In genomic region chr4:128229458-128229805, GRCh38 we compare ENCODE assay signal across 18 cellular contexts. TPM values are rescaled to one million over a fixed set of nuclear protein-coding genes. Genes with fewer than 3 reads are reported as not detected.
A peak's percentile ranks its signal among the peaks of the same experiment; 100 is the strongest.
DNase-seq lines count a peak whose midpoint lies in the region; ATAC-seq, FAIRE-seq and TF ChIP-seq lines count a peak whose summit lies in the region.
"Had no signal": no experiment of that assay in that cellular context is flagged by ENCODE, and none has a peak within 500 bp of the region (broad histone marks: within the 10 kb centered on the region; RNA-seq: fewer than 3 reads in every experiment).

No MANE protein-coding gene starts in this region.

- peaks cover 3% of the 10 kb centered on the region for H3K27me3 Mint-ChIP-seq in nephron progenitor cell (ENCODE audit: low read depth, poor library complexity)

- ATAC-seq in pancreas, result no peak
- ATAC-seq: lower lobe of right lung had no signal

- no peak overlapping the region for H3K27ac ChIP-seq in pancreas
- H3K27ac ChIP-seq in PC-9, result no peak overlapping the region
- H3K27ac ChIP-seq: HL-60, lower lobe of right lung had no signal

- H3K36me3 ChIP-seq in pancreas, result no peaks in the 10 kb centered on the region
- no peaks in the 10 kb centered on the region for H3K36me3 ChIP-seq in PC-9 (ENCODE audit: low read depth)
- H3K36me3 ChIP-seq: lower lobe of right lung had no signal

- no peaks in the 10 kb centered on the region for H3K79me2 ChIP-seq in PC-9 (ENCODE audit: low read depth)

- H3K9me3 ChIP-seq in pancreas (no peaks in the 10 kb centered on the region), PC-9 (ENCODE audit: insufficient read depth, low read depth) (no peaks in the 10 kb centered on the region)
- H3K9me3 ChIP-seq: lower lobe of right lung had no signal

- POLR2A ChIA-PET in PC-9 (lab: Charles Lee; ENCODE audit: unreplicated experiment), result no interaction called here

- TF ChIP-seq CTCF in choroid plexus epithelial cell (conservative IDR thresholded peaks at IDR 0.05; ENCODE audit: low read depth, low read length) (no peak), nephron progenitor cell (IDR thresholded peaks at IDR 0.05) (no peak), pancreas (IDR thresholded peaks at IDR 0.05) (no peak), PC-9 (conservative IDR thresholded peaks at IDR 0.05) (no peak)

- peaks cover 8% of the 10 kb centered on the region; the same call in 1 of the 2 replicates for H3F3A ChIP-seq in PC-9 (ENCODE audit: insufficient read depth, low read depth)

- no peaks in the 10 kb centered on the region; the same call in 1 of the 2 replicates for H3K9me2 ChIP-seq in PC-9 (ENCODE audit: insufficient read depth)

- H3K27ac Mint-ChIP-seq in nephron progenitor cell, result peak overlapping the region; percentile 91
- H3K27ac Mint-ChIP-seq: H9 had no signal

- H3K4me2 ChIP-seq in PC-9, result no peak overlapping the region

- H3K27me3 ChIP-seq in pancreas (no peaks in the 10 kb centered on the region), PC-9 (ENCODE audit: insufficient read depth, low read depth) (no peaks in the 10 kb centered on the region)

- no peaks in the 10 kb centered on the region for H4K20me1 ChIP-seq in PC-9 (ENCODE audit: insufficient read depth)

- peaks cover 15% of the 10 kb centered on the region for H3K9me3 Mint-ChIP-seq in nephron progenitor cell

- 93 to 95% methylated on average over 3 of the region's 3 CpGs for WGBS in pancreas, 2 donors

- H3K4me3 ChIP-seq in choroid plexus epithelial cell (ENCODE audit: low read depth, low read length), result no peak overlapping the region
- H3K4me3 ChIP-seq in pancreas, result no peak overlapping the region
- no peak overlapping the region for H3K4me3 ChIP-seq in PC-9
- H3K4me3 ChIP-seq: lower lobe of right lung had no signal

- BruUV-seq in PC-9 (replicated peaks; lab: Mats Ljungman, UMichigan), result no TSS peak

- no peak for FAIRE-seq in pancreas (lab: Jason Lieb, UNC)
- FAIRE-seq: colon, TTC549 had no signal

- H3K4me3 Mint-ChIP-seq in nephron progenitor cell, result no peak overlapping the region
- H3K4me3 Mint-ChIP-seq: H9 had no signal

- no peak overlapping the region for H2AFZ ChIP-seq in PC-9

- peaks cover 9% of the 10 kb centered on the region for H3K36me3 Mint-ChIP-seq in nephron progenitor cell (ENCODE audit: low read depth)

- peaks cover 27% of the 10 kb centered on the region for H3K4me1 Mint-ChIP-seq in nephron progenitor cell
- H3K4me1 Mint-ChIP-seq: H9 had no signal

- DNase-seq in DMS79 treated with DMSO at 0.1 percent for 48 hours (lab: John Stamatoyannopoulos, UW), result peak; percentile 19
- peak; percentile 51 for DNase-seq in NCI-H446 treated with DMSO at 0.1 percent for 48 hours (lab: John Stamatoyannopoulos, UW)
- DNase-seq in choroid plexus epithelial cell (ENCODE audit: low read depth), result peak; percentile 36
- no peak for DNase-seq in nephron progenitor cell
- no peak for DNase-seq in pancreas
- DNase-seq in PC-9, result no peak
- DNase-seq in NCI-H146 treated with DMSO at 0.1 percent for 48 hours (lab: John Stamatoyannopoulos, UW; ENCODE audit: unreplicated experiment), result no peak
- DNase-seq: anterior cingulate cortex; H9; lower lobe of right lung; NCI-H2081 treated with DMSO at 0.1 percent for 48 hours; NK-92 treated with Interleukin-12 subunit alpha and Interleukin-12 subunit beta, amount 100 ng/mL, for 24 hours; posterior cingulate gyrus; stimulated activated CD4-positive, alpha-beta T cell treated with anti-CD3 and anti-CD28 coated beads, Interleukin-2, amount 100 ng/mL, for 48 hours; SW 1271 had no signal

- CTCF ChIA-PET in PC-9 (lab: Charles Lee), result no interaction called here

- intact Hi-C loops in pancreas (cut with DNase I), result no loop called here
- intact Hi-C loops in PC-9 (cut with micrococcal nuclease; ENCODE audit: unreplicated experiment), result loop anchor here (5.0 kb wide), 1 partner anchor 298 kb away; no protein-coding TSS in a partner anchor

- H3K4me1 ChIP-seq in pancreas (no peaks in the 10 kb centered on the region), PC-9 (replicated peaks; ENCODE audit: insufficient read depth) (peaks cover 17% of the 10 kb centered on the region)

RNA-seq across cellular contexts. Expression of gene PGRMC2, which starts 58.2 kb away (rescaled TPM):
- 10 to 100 TPM; 20.6 to 48.4 (median 29.9) TPM for total RNA-seq in pancreas
- polyA plus RNA-seq in pancreas, result 10 to 100 TPM; 14.5 to 35.8 TPM
- total RNA-seq in PC-9 (2021), result 51.7 and 105 TPM in 2 replicates

Comparison
In these comparisons a context has a peak if more than half of its experiments do, and no peak if none do; other contexts are left out.
1. DNase-seq: peak in DMS79 treated with DMSO at 0.1 percent for 48 hours (single experiment), NCI-H446 treated with DMSO at 0.1 percent for 48 hours (single experiment) and choroid plexus epithelial cell (single experiment); none in nephron progenitor cell (single experiment), pancreas (0 of 6), PC-9 (0 of 2) and NCI-H146 treated with DMSO at 0.1 percent for 48 hours (single experiment).